ENCODE assay signal across 8 cellular contexts in genomic region chr7:16071246-16071857, GRCh38.
DNase-seq lines count a peak whose midpoint lies in the region; ATAC-seq, FAIRE-seq and TF ChIP-seq lines count a peak whose summit lies in the region.

No MANE protein-coding gene starts in this region.

- no peaks in the 10 kb centered on the region for H3K27me3 Mint-ChIP-seq in activated T-helper 17 cell treated with anti-CD3 and anti-CD28 coated beads, Interleukin-2, amount 50 U/mL, for 72 hours

- no peak overlapping the region for H3K27ac Mint-ChIP-seq in activated T-helper 17 cell treated with anti-CD3 and anti-CD28 coated beads, Interleukin-2, amount 50 U/mL, for 72 hours

- TF ChIP-seq CTCF in D721Med (IDR thresholded peaks at IDR 0.05; ENCODE audit: insufficient read depth, missing control alignments) (peak; percentile 73), hepatocyte (IDR thresholded peaks at IDR 0.05; ENCODE audit: poor library complexity) (peak; percentile 88)

- H3K9me2 ChIP-seq in hepatocyte (replicated peaks; ENCODE audit: insufficient read depth) = no peaks in the 10 kb centered on the region

- no peaks in the 10 kb centered on the region for H3K9me3 ChIP-seq in hepatocyte (ENCODE audit: low read depth)

- H3K4me3 Mint-ChIP-seq in activated T-helper 17 cell treated with anti-CD3 and anti-CD28 coated beads, Interleukin-2, amount 50 U/mL, for 72 hours = no peak overlapping the region

- ATAC-seq in GM19351 (IDR thresholded peaks at IDR 0.05; ENCODE audit: unreplicated experiment) (peak; percentile 94), HG03354 (IDR thresholded peaks at IDR 0.05; ENCODE audit: poor library complexity, severe bottlenecking, unreplicated experiment) (peak; percentile 85)
- ATAC-seq in activated T-helper 17 cell treated with anti-CD3 and anti-CD28 coated beads, Interleukin-2, amount 50 U/mL, for 72 hours (replicated peaks) = peak; percentile 37

- no peaks in the 10 kb centered on the region for H3K9me3 Mint-ChIP-seq in activated T-helper 17 cell treated with anti-CD3 and anti-CD28 coated beads, Interleukin-2, amount 50 U/mL, for 72 hours

- WGBS in hepatocyte (ENCODE audit: low lambda C conversion rate, missing lambda C conversion rate) = 23% methylated on average over 6 of the region's 6 CpGs

- H4K20me1 ChIP-seq in hepatocyte (ENCODE audit: insufficient read depth, poor library complexity, severe bottlenecking) = no peaks in the 10 kb centered on the region

- H3K4me1 Mint-ChIP-seq in activated T-helper 17 cell treated with anti-CD3 and anti-CD28 coated beads, Interleukin-2, amount 50 U/mL, for 72 hours = no peaks in the 10 kb centered on the region

- H3K27me3 ChIP-seq in hepatocyte = no peaks in the 10 kb centered on the region

- no peak overlapping the region for H3K27ac ChIP-seq in hepatocyte

- H3K4me3 ChIP-seq in hepatocyte = no peak overlapping the region

- no peak for FAIRE-seq in D721Med (lab: Jason Lieb, UNC)

- H3K36me3 ChIP-seq in hepatocyte (replicated peaks; ENCODE audit: insufficient read depth, low read depth) = no peaks in the 10 kb centered on the region

- peaks cover 6% of the 10 kb centered on the region for H3K4me1 ChIP-seq in hepatocyte (ENCODE audit: insufficient read depth)

- H3K79me2 ChIP-seq in hepatocyte = no peaks in the 10 kb centered on the region

- no peak overlapping the region for H2AFZ ChIP-seq in hepatocyte

- no peaks in the 10 kb centered on the region for H3K36me3 Mint-ChIP-seq in activated T-helper 17 cell treated with anti-CD3 and anti-CD28 coated beads, Interleukin-2, amount 50 U/mL, for 72 hours (ENCODE audit: low read depth)

- no peak overlapping the region for H3K4me2 ChIP-seq in hepatocyte

- DNase-seq in D721Med (ENCODE audit: insufficient read length, low spot score) = no peak
- DNase-seq in NCI-H2227 (lab: John Stamatoyannopoulos, UW; ENCODE audit: unreplicated experiment) = peak; percentile 66
- DNase-seq in hepatocyte (ENCODE audit: low spot score) = peak; percentile 80
- peak; percentile 62 for DNase-seq in stromal cell of bone marrow (ENCODE audit: low read depth)
- DNase-seq in activated CD4-positive, CD25-positive, alpha-beta regulatory T cell treated with anti-CD3 and anti-CD28 coated beads, Interleukin-2, amount 50 U/mL, for 72 hours = no peak

Comparison
In these comparisons a context has a peak if more than half of its experiments do, and no peak if none do; other contexts are left out.
1. DNase-seq: peak in NCI-H2227 (single experiment), hepatocyte (single experiment) and stromal cell of bone marrow (single experiment); none in D721Med (single experiment) and activated CD4-positive, CD25-positive, alpha-beta regulatory T cell treated with anti-CD3 and anti-CD28 coated beads, Interleukin-2, amount 50 U/mL, for 72 hours (single experiment).
2. ATAC-seq: peak in every context shown above with its lines; median percentile 94 in GM19351; 85 in HG03354; 37 in activated T-helper 17 cell treated with anti-CD3 and anti-CD28 coated beads, Interleukin-2, amount 50 U/mL, for 72 hours.